ENCODE assay signal across 26 cellular contexts in genomic region chr6:146697921-146698320, GRCh38.
"Had no signal": no experiment of that assay in that cellular context is flagged by ENCODE, and none has a peak within 500 bp of the region (broad histone marks: within the 10 kb centered on the region; RNA-seq: fewer than 3 reads in every experiment).

No MANE protein-coding gene starts in this region.

- H3K4me1 Mint-ChIP-seq: activated B cell treated with CpG ODN at 0.5 μM for 24 hours; activated CD4-positive, alpha-beta T cell treated with anti-CD3 and anti-CD28 coated beads, Interleukin-2, amount 10 ng/mL, durations not matched to agents 24 days and 14 days; activated CD8-positive, alpha-beta memory T cell treated with anti-CD3 and anti-CD28 coated beads, Interleukin-2, amount 10 ng/mL, durations not matched to agents 7 days and 5 days; activated naive CD8-positive, alpha-beta T cell treated with anti-CD3 and anti-CD28 coated beads, Interleukin-2, amount 50 U/mL, for 24 hours; IgD-negative memory B cell; T-cell had no signal

- H3K4me3 ChIP-seq: breast epithelium, PC-9 had no signal

- H3K4me1 ChIP-seq: breast epithelium had no signal

- H3K9me3 Mint-ChIP-seq: activated B cell treated with CpG ODN at 0.5 μM for 24 hours; activated CD4-positive, alpha-beta T cell treated with anti-CD3 and anti-CD28 coated beads, Interleukin-2, amount 10 ng/mL, durations not matched to agents 24 days and 14 days; activated naive CD4-positive, alpha-beta T cell treated with anti-CD3 and anti-CD28 coated beads, Interleukin-2, amount 50 U/mL, for 72 hours; activated naive CD8-positive, alpha-beta T cell treated with anti-CD3 and anti-CD28 coated beads, Interleukin-2, amount 50 U/mL, for 24 hours; activated T-cell treated with anti-CD3 and anti-CD28 coated beads, Interleukin-2, amount 50 U/mL, for 24 hours; activated T-helper 1 cell treated with anti-CD3 and anti-CD28 coated beads, Interleukin-12 subunit alpha, Interleukin-12 subunit beta, Interleukin-2, Interleukin-4 antibody, amounts not matched to agents 30 ng/mL and 10 ng/mL and 1 ng/mL, durations not matched to agents 14 hours and 24 hours and 36 hours; IgD-negative memory B cell; T-cell had no signal

- DNase-seq: activated B cell treated with CpG ODN at 0.5 μM for 24 hours; activated CD4-positive, alpha-beta T cell treated with anti-CD3 and anti-CD28 coated beads for 1 hour; activated CD4-positive, alpha-beta T cell treated with anti-CD3 and anti-CD28 coated beads, Interleukin-2, amount 10 ng/mL, durations not matched to agents 24 days and 14 days; activated CD4-positive, alpha-beta T cell treated with anti-CD3 and anti-CD28 coated beads, Interleukin-2, amount 50 U/mL, for 48 hours; activated CD8-positive, alpha-beta memory T cell treated with anti-CD3 and anti-CD28 coated beads, Interleukin-2, amount 10 ng/mL, durations not matched to agents 7 days and 5 days; activated effector memory CD4-positive, alpha-beta T cell treated with Interleukin-2 at 50 U/mL for 16 hours; activated naive CD4-positive, alpha-beta T cell; activated naive CD8-positive, alpha-beta T cell treated with anti-CD3 and anti-CD28 coated beads, Interleukin-2, amount 50 U/mL, for 24 hours; activated T-cell treated with anti-CD3 and anti-CD28 coated beads, Interleukin-2, amount 50 U/mL, for 24 hours; amygdala; central memory CD4-positive, alpha-beta T cell; NCI-H1048; NCI-H146; NCI-H187 treated with DMSO at 0.1 percent for 48 hours; NCI-H2081 treated with DMSO at 0.1 percent for 48 hours; NCI-H446; NCI-H524; PC-9; SHP77 treated with DMSO at 0.1 percent for 48 hours; T-cell; T1000 had no signal

- H3K9ac ChIP-seq: KMS-11 had no signal

- H3K27ac ChIP-seq: breast epithelium, KMS-11, PC-9 had no signal

- H3K27ac Mint-ChIP-seq: activated B cell treated with CpG ODN at 0.5 μM for 24 hours; activated CD4-positive, alpha-beta T cell treated with anti-CD3 and anti-CD28 coated beads, Interleukin-2, amount 10 ng/mL, durations not matched to agents 24 days and 14 days; activated CD8-positive, alpha-beta memory T cell treated with anti-CD3 and anti-CD28 coated beads, Interleukin-2, amount 10 ng/mL, durations not matched to agents 7 days and 5 days; activated naive CD4-positive, alpha-beta T cell treated with anti-CD3 and anti-CD28 coated beads, Interleukin-2, amount 50 U/mL, for 72 hours; activated naive CD8-positive, alpha-beta T cell treated with anti-CD3 and anti-CD28 coated beads, Interleukin-2, amount 50 U/mL, for 24 hours; activated T-cell treated with anti-CD3 and anti-CD28 coated beads, Interleukin-2, amount 50 U/mL, for 24 hours; activated T-helper 1 cell treated with anti-CD3 and anti-CD28 coated beads, Interleukin-12 subunit alpha, Interleukin-12 subunit beta, Interleukin-2, Interleukin-4 antibody, amounts not matched to agents 30 ng/mL and 10 ng/mL and 1 ng/mL, durations not matched to agents 14 hours and 24 hours and 36 hours; IgD-negative memory B cell; T-cell had no signal

- ATAC-seq: activated CD8-positive, alpha-beta memory T cell treated with anti-CD3 and anti-CD28 coated beads, Interleukin-2, amount 10 ng/mL, durations not matched to agents 7 days and 5 days; activated naive CD4-positive, alpha-beta T cell treated with anti-CD3 and anti-CD28 coated beads, Interleukin-2, amount 50 U/mL, for 72 hours; activated naive CD8-positive, alpha-beta T cell treated with anti-CD3 and anti-CD28 coated beads, Interleukin-2, amount 50 U/mL, for 24 hours; T-cell had no signal

- H2AFZ ChIP-seq: PC-9 had no signal

- H3K36me3 ChIP-seq: breast epithelium had no signal

- H3K27me3 ChIP-seq: breast epithelium had no signal

- H3K27me3 Mint-ChIP-seq: activated B cell treated with CpG ODN at 0.5 μM for 24 hours; activated CD8-positive, alpha-beta memory T cell treated with anti-CD3 and anti-CD28 coated beads, Interleukin-2, amount 10 ng/mL, durations not matched to agents 7 days and 5 days; activated naive CD8-positive, alpha-beta T cell treated with anti-CD3 and anti-CD28 coated beads, Interleukin-2, amount 50 U/mL, for 24 hours; activated T-cell treated with anti-CD3 and anti-CD28 coated beads, Interleukin-2, amount 50 U/mL, for 24 hours; IgD-negative memory B cell had no signal

- H3K4me2 ChIP-seq: KMS-11, PC-9 had no signal

- H3K36me3 Mint-ChIP-seq: activated CD8-positive, alpha-beta memory T cell treated with anti-CD3 and anti-CD28 coated beads, Interleukin-2, amount 10 ng/mL, durations not matched to agents 7 days and 5 days; activated naive CD4-positive, alpha-beta T cell treated with anti-CD3 and anti-CD28 coated beads, Interleukin-2, amount 50 U/mL, for 72 hours; IgD-negative memory B cell; T-cell had no signal

- H3K9me3 ChIP-seq: breast epithelium had no signal

- H3K4me3 Mint-ChIP-seq: activated B cell treated with CpG ODN at 0.5 μM for 24 hours; activated CD4-positive, alpha-beta T cell treated with anti-CD3 and anti-CD28 coated beads, Interleukin-2, amount 10 ng/mL, durations not matched to agents 24 days and 14 days; activated CD8-positive, alpha-beta memory T cell treated with anti-CD3 and anti-CD28 coated beads, Interleukin-2, amount 10 ng/mL, durations not matched to agents 7 days and 5 days; activated naive CD8-positive, alpha-beta T cell treated with anti-CD3 and anti-CD28 coated beads, Interleukin-2, amount 50 U/mL, for 24 hours; activated T-cell treated with anti-CD3 and anti-CD28 coated beads, Interleukin-2, amount 50 U/mL, for 24 hours; activated T-helper 1 cell treated with anti-CD3 and anti-CD28 coated beads, Interleukin-12 subunit alpha, Interleukin-12 subunit beta, Interleukin-2, Interleukin-4 antibody, amounts not matched to agents 30 ng/mL and 10 ng/mL and 1 ng/mL, durations not matched to agents 14 hours and 24 hours and 36 hours; IgD-negative memory B cell; T-cell had no signal
